In genomic region chr10:26612151-26612915, GRCh38 we compare ENCODE assay signal across 23 cellular contexts.
"Had no signal": no experiment of that assay in that cellular context is flagged by ENCODE, and none has a peak within 500 bp of the region (broad histone marks: within the 10 kb centered on the region; RNA-seq: fewer than 3 reads in every experiment).

No MANE protein-coding gene starts in this region.

- H3K36me3 ChIP-seq: brain microvascular endothelial cell, gastrocnemius medialis, tibial nerve, vagina had no signal

- ATAC-seq: gastrocnemius medialis had no signal

- H3K4me1 ChIP-seq: gastrocnemius medialis, tibial nerve, vagina had no signal

- H3K27me3 ChIP-seq: brain microvascular endothelial cell, gastrocnemius medialis, tibial nerve, vagina had no signal

- H3K9me3 ChIP-seq: gastrocnemius medialis, tibial nerve, vagina had no signal

- DNase-seq: activated CD4-positive, alpha-beta T cell treated with anti-CD3 and anti-CD28 coated beads, Interleukin-2, amount 50 U/mL, for 1 hour; activated CD8-positive, alpha-beta memory T cell treated with anti-CD3 and anti-CD28 coated beads for 24 hours; activated CD8-positive, alpha-beta memory T cell treated with anti-CD3 and anti-CD28 coated beads, Interleukin-2, amount 50 U/mL, for 48 hours; activated effector memory CD4-positive, alpha-beta T cell treated with anti-CD3 and anti-CD28 coated beads, Interleukin-2, amount 50 U/mL, for 16 hours; activated naive CD4-positive, alpha-beta T cell treated with anti-CD3 and anti-CD28 coated beads, Interleukin-2, amount 50 U/mL, for 16 hours; activated T-cell treated with anti-CD3 and anti-CD28 coated beads, Interleukin-2, amount 50 U/mL, for 48 hours; aorta; brain microvascular endothelial cell; cerebellar nuclear complex; dermis blood vessel endothelial cell; effector memory CD4-positive, alpha-beta T cell; gastrocnemius medialis; head of caudate nucleus; kidney; nephron progenitor cell; nucleus accumbens; retina; stimulated activated CD4-positive, alpha-beta T cell treated with anti-CD3 and anti-CD28 coated beads, Interleukin-2, amount 100 ng/mL, for 24 hours; stimulated activated naive CD4-positive, alpha-beta T cell treated with Interleukin-2 at 50 U/mL for 16 hours; substantia nigra had no signal

- H3K27ac Mint-ChIP-seq: nephron progenitor cell; T-helper 1 cell treated with Interleukin-12 subunit alpha and Interleukin-12 subunit beta and Interleukin-4 antibody, amounts not matched to agents 30 μg/mL and 1 μg/mL, for 36 hours had no signal

- H3K4me3 Mint-ChIP-seq: nephron progenitor cell; T-helper 1 cell treated with Interleukin-12 subunit alpha and Interleukin-12 subunit beta and Interleukin-4 antibody, amounts not matched to agents 30 μg/mL and 1 μg/mL, for 36 hours had no signal

- H3K27ac ChIP-seq: brain microvascular endothelial cell, gastrocnemius medialis, tibial nerve, vagina had no signal

- H3K9me3 Mint-ChIP-seq: nephron progenitor cell; T-helper 1 cell treated with Interleukin-12 subunit alpha and Interleukin-12 subunit beta and Interleukin-4 antibody, amounts not matched to agents 30 μg/mL and 1 μg/mL, for 36 hours had no signal

- H3K4me3 ChIP-seq: gastrocnemius medialis, tibial nerve, vagina had no signal

- FAIRE-seq: kidney had no signal
